Comparison of ENCODE assay signal across 1 cellular context in genomic region chr20:33372993-33373441, GRCh38.
TF ChIP-seq lines count a peak whose summit lies in the region.

No MANE protein-coding gene starts in this region.

TF ChIP-seq in HepG2, 621 proteins besides CTCF, POLR2A, EP300 and RAD21 (continued from another document):
- TF ChIP-seq GABPB1 (CRISPR knock-in tag; IDR thresholded peaks at IDR 0.05) (0 out of 2 replicates have a peak, but pooled peaks have one; percentile 40), CBFB (CRISPR knock-in tag; IDR thresholded peaks at IDR 0.05) (no peak), ZNF580 (CRISPR knock-in tag; IDR thresholded peaks at IDR 0.05; ENCODE audit: borderline replicate concordance, low read depth) (no peak), RXRB (CRISPR knock-in tag; IDR thresholded peaks at IDR 0.05; ENCODE audit: borderline replicate concordance) (no peak), ZNF276 (CRISPR knock-in tag; IDR thresholded peaks at IDR 0.05; ENCODE audit: low read depth) (no peak), ZNF496 (CRISPR knock-in tag; IDR thresholded peaks at IDR 0.05; ENCODE audit: insufficient replicate concordance) (no peak), ZNF121 (CRISPR knock-in tag; IDR thresholded peaks at IDR 0.05) (no peak), ZNF563 (CRISPR knock-in tag; IDR thresholded peaks at IDR 0.05) (no peak), ZNF780A (CRISPR knock-in tag; IDR thresholded peaks at IDR 0.05) (no peak), GRHL1 (CRISPR knock-in tag; conservative IDR thresholded peaks at IDR 0.05) (no peak), PRDM10 (CRISPR knock-in tag; IDR thresholded peaks at IDR 0.05; ENCODE audit: low read depth) (no peak), SRY (CRISPR knock-in tag; IDR thresholded peaks at IDR 0.05) (peak; percentile 49; the same call in 1 of the 2 replicates), KDM2A (CRISPR knock-in tag; IDR thresholded peaks at IDR 0.05; ENCODE audit: borderline replicate concordance, low read depth) (0 out of 2 replicates have a peak, but pooled peaks have one; percentile 38), FUBP1 (CRISPR knock-in tag; IDR thresholded peaks at IDR 0.05; ENCODE audit: borderline replicate concordance) (0 out of 2 replicates have a peak, but pooled peaks have one; percentile 83), KMT2A (CRISPR knock-in tag; IDR thresholded peaks at IDR 0.05) (no peak), SMAD3 (CRISPR knock-in tag; IDR thresholded peaks at IDR 0.05) (no peak), IRF2 (CRISPR knock-in tag; IDR thresholded peaks at IDR 0.05) (no peak), HDAC1 (CRISPR knock-in tag; IDR thresholded peaks at IDR 0.05) (no peak), PAX8 (CRISPR knock-in tag; IDR thresholded peaks at IDR 0.05; ENCODE audit: borderline replicate concordance) (no peak), STAT5B (CRISPR knock-in tag; IDR thresholded peaks at IDR 0.05) (no peak), ZNF296 (CRISPR knock-in tag; conservative IDR thresholded peaks at IDR 0.05) (no peak)
